ENCODE assay signal across 28 cellular contexts in the genomic region with DNA sequence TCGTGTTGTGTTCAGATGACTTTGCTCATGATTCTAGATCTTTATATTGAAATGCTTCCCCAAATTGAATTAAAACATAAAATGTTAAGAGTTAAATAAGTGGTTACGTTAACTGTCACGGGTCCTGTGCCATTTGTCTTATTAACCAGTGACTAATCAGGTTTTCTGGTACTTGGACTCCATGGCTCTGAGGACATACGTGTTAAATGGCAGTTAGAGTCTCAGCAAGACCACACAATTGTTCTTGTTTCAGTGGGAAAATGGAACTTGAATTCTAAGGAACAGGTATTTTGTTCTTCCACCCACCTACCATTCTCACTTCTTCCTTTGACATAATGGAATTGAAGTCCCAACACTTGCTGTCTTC. TPM values are rescaled to one million over a fixed set of nuclear protein-coding genes. Genes with fewer than 3 reads are reported as not detected.
A peak's percentile ranks its signal among the peaks of the same experiment; 100 is the strongest.
DNase-seq lines count a peak whose midpoint lies in the region; ATAC-seq and TF ChIP-seq lines count a peak whose summit lies in the region.
"Had no signal": no experiment of that assay in that cellular context is flagged by ENCODE, and none has a peak within 500 bp of the region (broad histone marks: within the 10 kb centered on the region; RNA-seq: fewer than 3 reads in every experiment).

No MANE protein-coding gene starts in this region.

- no peaks in the 10 kb centered on the region for H3K9me3 Mint-ChIP-seq in endodermal cell

- H3F3A ChIP-seq in smooth muscle cell (ENCODE audit: low read depth), result no peaks in the 10 kb centered on the region

- H3K27me3 ChIP-seq in cardiac muscle cell (no peaks in the 10 kb centered on the region), endodermal cell (ENCODE audit: control insufficient read depth, insufficient read depth, low read length, poor library complexity, severe bottlenecking) (no peaks in the 10 kb centered on the region), muscle layer of duodenum (ENCODE audit: low read depth, low read length) (no peaks in the 10 kb centered on the region), smooth muscle cell (ENCODE audit: low read depth) (no peaks in the 10 kb centered on the region)
- H3K27me3 ChIP-seq: MG63 had no signal

- no peak overlapping the region for H3K9ac ChIP-seq in endodermal cell (ENCODE audit: extremely low read depth, low read length, poor library complexity, severe bottlenecking)
- no peak overlapping the region for H3K9ac ChIP-seq in smooth muscle cell (ENCODE audit: low read depth)

- peaks cover 7% of the 10 kb centered on the region for H3K4me1 Mint-ChIP-seq in endodermal cell
- H3K4me1 Mint-ChIP-seq: CD14-positive monocyte had no signal

- H2AFZ ChIP-seq in smooth muscle cell (ENCODE audit: low read depth), result no peak overlapping the region
- H2AFZ ChIP-seq: PC-9 had no signal

- H3K27ac ChIP-seq in cardiac muscle cell (peak overlapping the region; percentile 73), endodermal cell (ENCODE audit: low read depth, low read length) (no peak overlapping the region), muscle layer of duodenum (ENCODE audit: low read length) (peak overlapping the region; percentile 30), smooth muscle cell (ENCODE audit: low read depth) (peak overlapping the region; percentile 62)
- H3K27ac ChIP-seq: 22Rv1, PC-9 had no signal

- H3K36me3 Mint-ChIP-seq in endodermal cell (ENCODE audit: low read depth), result peaks cover 3% of the 10 kb centered on the region
- H3K36me3 Mint-ChIP-seq: CD14-positive monocyte had no signal

- no peak for ATAC-seq in HG03442 (IDR thresholded peaks at IDR 0.05; ENCODE audit: unreplicated experiment)

- DNase-seq in cardiac muscle cell (ENCODE audit: low read depth in 1 of 2, low spot score in 1 of 2), result no peak
- no peak for DNase-seq in cardiac septum (ENCODE audit: low spot score)
- DNase-seq in endodermal cell, result no peak
- no peak for DNase-seq in smooth muscle cell (lab: John Stamatoyannopoulos, UW; ENCODE audit: unreplicated experiment)
- DNase-seq in cerebellum (ENCODE audit: low spot score), result no peak
- DNase-seq in NOMO-1 treated with dmso at 0.1 percent for 144 hours (lab: John Stamatoyannopoulos, UW; ENCODE audit: unreplicated experiment), result no peak
- DNase-seq: BE2C; Calu3; DMS79 treated with DMSO at 0.1 percent for 48 hours; GF-D8; GOT3; HCEC 1CT; KBM-7; MG63; NCI-H1105 treated with DMSO at 0.1 percent for 48 hours; NCI-H146; NCI-H2029 treated with DMSO at 0.1 percent for 48 hours; NCI-H446 treated with DMSO at 0.1 percent for 48 hours; NCI-H526; NCI-H82; NK-92 treated with Interleukin-12 subunit alpha and Interleukin-12 subunit beta, amount 100 ng/mL, for 24 hours; PC-9; SHP77 treated with DMSO at 0.1 percent for 48 hours had no signal

- H3K27me3 Mint-ChIP-seq in endodermal cell (ENCODE audit: insufficient read depth), result peaks cover 2% of the 10 kb centered on the region

- intact Hi-C loops in cardiac septum (cut with DNase I), result no loop called here

- H3K4me1 ChIP-seq in cardiac muscle cell (ENCODE audit: low read depth), result peaks cover 22% of the 10 kb centered on the region
- no peaks in the 10 kb centered on the region for H3K4me1 ChIP-seq in endodermal cell (ENCODE audit: control insufficient read depth, insufficient read depth, low read length)
- H3K4me1 ChIP-seq in muscle layer of duodenum (ENCODE audit: control insufficient read depth in 1 of 2, insufficient read depth in 2 of 2, low read length in 2 of 2), result peaks cover 0 to 24% of the 10 kb centered on the region in 2 donors
- H3K4me1 ChIP-seq in smooth muscle cell (ENCODE audit: low read depth), result no peaks in the 10 kb centered on the region
- H3K4me1 ChIP-seq: BE2C had no signal

- no peak overlapping the region for H3K4me3 Mint-ChIP-seq in endodermal cell
- H3K4me3 Mint-ChIP-seq: CD14-positive monocyte had no signal

- H3K4me2 ChIP-seq in smooth muscle cell, result no peak overlapping the region
- H3K4me2 ChIP-seq: PC-9 had no signal

- H3K9me3 ChIP-seq in cardiac muscle cell (ENCODE audit: low read depth) (no peaks in the 10 kb centered on the region), endodermal cell (ENCODE audit: control insufficient read depth, low read length) (no peaks in the 10 kb centered on the region), muscle layer of duodenum (ENCODE audit: control insufficient read depth in 1 of 2, low read length in 2 of 2) (no peaks in the 10 kb centered on the region), smooth muscle cell (replicated peaks; ENCODE audit: low read depth) (no peaks in the 10 kb centered on the region)
- H3K9me3 ChIP-seq: BE2C, MG63 had no signal

- H3K36me3 ChIP-seq in cardiac muscle cell, result peaks cover 27% of the 10 kb centered on the region
- no peaks in the 10 kb centered on the region for H3K36me3 ChIP-seq in endodermal cell (ENCODE audit: control insufficient read depth, insufficient read depth, low read length)
- H3K36me3 ChIP-seq in muscle layer of duodenum (ENCODE audit: control insufficient read depth in 1 of 2, insufficient read depth in 2 of 2, low read length in 2 of 2), result no peaks in the 10 kb centered on the region
- no peaks in the 10 kb centered on the region for H3K36me3 ChIP-seq in smooth muscle cell (ENCODE audit: low read depth)
- H3K36me3 ChIP-seq: BE2C, MG63 had no signal

- H3K4me3 ChIP-seq in cardiac muscle cell (no peak overlapping the region), endodermal cell (ENCODE audit: low read length) (no peak overlapping the region), muscle layer of duodenum (ENCODE audit: low read depth in 1 of 2, low read length in 2 of 2) (no peak overlapping the region), smooth muscle cell (no peak overlapping the region)
- H3K4me3 ChIP-seq: MG63, PC-9 had no signal

- H3K79me2 ChIP-seq in smooth muscle cell (ENCODE audit: low read depth), result no peaks in the 10 kb centered on the region

- H4K20me1 ChIP-seq in smooth muscle cell (ENCODE audit: low read depth), result no peaks in the 10 kb centered on the region

- no peak for TF ChIP-seq CTCF in cardiac muscle cell (IDR thresholded peaks at IDR 0.05; ENCODE audit: low read depth, low read length)
- no peak for TF ChIP-seq CTCF in endodermal cell (conservative IDR thresholded peaks at IDR 0.05)
- TF ChIP-seq CTCF in smooth muscle cell (IDR thresholded peaks at IDR 0.05; ENCODE audit: borderline replicate concordance, insufficient read depth, poor library complexity, severe bottlenecking), result no peak

- 91 to 100% methylated on average over 3 to 4 of the region's 4 CpGs for WGBS in endodermal cell (ENCODE audit: insufficient coverage in 1 of 2, insufficient read length in 1 of 2), 2 experiments
- 86% methylated on average over 4 of the region's 4 CpGs for WGBS in smooth muscle cell (ENCODE audit: low lambda C conversion rate)

- peak overlapping the region; percentile 28 for H3K27ac Mint-ChIP-seq in endodermal cell
- H3K27ac Mint-ChIP-seq: CD14-positive monocyte had no signal

RNA-seq across cellular contexts. Expression of a gene that starts 32.8 kb away (rescaled TPM):
- 110 and 176 TPM in 2 replicates for total RNA-seq in cardiac muscle cell
- polyA plus RNA-seq in cardiac muscle cell, result 180 and 189 TPM in 2 replicates
- 25.1 TPM for total RNA-seq in cardiac septum
- 10 to 100 TPM; 13.7 to 25.8 TPM for total RNA-seq in endodermal cell
- polyA plus RNA-seq in endodermal cell (2013, experiment 1 of 2), result 3.3 TPM
- polyA plus RNA-seq in endodermal cell (2013, experiment 2 of 2), result 2.7 TPM
- total RNA-seq in smooth muscle cell, result 6.1 and 7.3 TPM in 2 replicates
- 2.4 and 9.8 TPM in 2 replicates for polyA plus RNA-seq in smooth muscle cell
- total RNA-seq in cerebellum, result 11.0 TPM
- total RNA-seq: RPMI7951 had no signal
- polyA plus RNA-seq: CD14-positive monocyte had no signal
